ENCODE assay signal across 8 cellular contexts in the genomic region with DNA sequence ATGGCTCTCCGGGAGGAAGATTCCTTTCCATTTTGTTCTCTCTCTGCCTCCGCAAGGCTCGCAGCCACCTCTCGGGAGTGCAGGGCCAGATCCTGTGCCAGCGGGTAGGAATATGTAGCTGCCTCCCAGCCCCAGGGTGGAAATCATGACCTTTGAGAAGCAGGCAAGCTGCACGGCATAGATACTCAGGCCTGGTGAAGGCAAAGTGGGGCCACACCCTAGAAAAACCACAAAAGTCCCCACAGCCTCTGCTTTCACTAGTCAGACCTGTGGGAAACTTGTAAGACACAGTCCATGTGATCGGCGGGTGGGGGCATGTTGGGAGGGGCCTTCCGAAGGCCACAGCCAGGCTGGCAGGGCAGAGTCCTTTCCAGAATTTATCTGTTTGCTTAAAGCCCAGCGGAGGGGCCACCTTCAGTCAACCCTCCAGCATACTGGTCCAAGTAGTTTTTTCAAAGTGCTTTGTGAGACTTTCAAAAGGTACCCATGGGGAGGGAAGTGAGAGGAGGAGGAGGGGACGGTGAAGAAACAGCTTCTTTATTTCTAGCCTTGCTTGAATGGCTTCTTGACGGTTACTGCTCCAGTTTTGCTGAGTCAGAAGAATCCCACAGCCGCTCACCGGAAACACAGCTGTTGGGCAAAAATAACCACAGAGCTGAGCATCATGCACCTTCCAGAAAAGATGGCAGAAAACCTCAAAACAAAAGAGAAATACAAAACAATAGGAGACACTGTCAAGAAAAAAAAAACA. TPM values are rescaled to one million over a fixed set of nuclear protein-coding genes. Genes with fewer than 3 reads are reported as not detected.
DNase-seq lines count a peak whose midpoint lies in the region; ATAC-seq and TF ChIP-seq lines count a peak whose summit lies in the region.

Gene MAP1LC3B2, plus strand, starts transcription at position 52 of the 751 bp plus-strand sequence. CDS start 16,562 bp downstream, outside the sequence.

- POLR2A ChIA-PET in GM10248 (lab: Yijun Ruan, JAX), result interaction anchor here (0.5 to 1.7 kb wide), 8 partner anchors 10 to 221 kb away, joined by 3 to 15 read pairs (median 4); partner anchors contain the start of genes RNFT2 and SPRING1
- POLR2A ChIA-PET in HEK293 (lab: Yijun Ruan, JAX), result no interaction called here
- POLR2A ChIA-PET in naive thymus-derived CD4-positive, alpha-beta T cell (lab: Charles Lee), result interaction anchor here (0.6 to 1.9 kb wide), 11 partner anchors 9 to 544 kb away, joined by 3 to 11 read pairs (median 4); no protein-coding TSS in a partner anchor

- H3K27me3 ChIP-seq in naive thymus-derived CD4-positive, alpha-beta T cell (ENCODE audit: control insufficient read depth in 2 of 2, insufficient read depth in 2 of 2, low read length in 2 of 2), result no peaks in the 10 kb centered on the region

- no peak within 1 kb of the TSS for H3K4me3 ChIP-seq in HEK293 (ENCODE audit: low read depth, low read length)
- H3K4me3 ChIP-seq in naive thymus-derived CD4-positive, alpha-beta T cell (ENCODE audit: low read length), result peak within 1 kb of the TSS; percentile 54

- TF ChIP-seq POLR2A in erythroblast (IDR thresholded peaks at IDR 0.05; ENCODE audit: low read length), result peak; percentile 70

- H3K4me1 Mint-ChIP-seq in naive thymus-derived CD4-positive, alpha-beta T cell, result peaks cover 24 to 54% (median 48%) of the 10 kb centered on the region in 7 donors
- H3K4me1 Mint-ChIP-seq in stimulated activated memory B cell treated with anti-CD40 and anti-IgM and Interleukin-4, amounts not matched to agents 10 μg/mL and 1 μg/mL and 100 μg/mL, for 72 hours, result peaks cover 42% of the 10 kb centered on the region

- H3K36me3 ChIP-seq in HEK293 (ENCODE audit: control insufficient read depth in 2 of 2, insufficient read depth in 1 of 2, low read length in 2 of 2), result no peaks in the 10 kb centered on the region
- no peaks in the 10 kb centered on the region for H3K36me3 ChIP-seq in naive thymus-derived CD4-positive, alpha-beta T cell (ENCODE audit: control insufficient read depth in 2 of 3, insufficient read depth in 3 of 3, low read length in 3 of 3)

- DNase-seq in GM10248 (ENCODE audit: extremely low spot score), result peak; percentile 82
- DNase-seq in NAMALWA (ENCODE audit: low spot score), result peak; percentile 93
- DNase-seq in activated CD8-positive, alpha-beta memory T cell treated with anti-CD3 and anti-CD28 coated beads for 48 hours (ENCODE audit: low read depth in 2 of 3, low spot score in 2 of 3), result peak; percentile 51 to 68 (median 58)
- DNase-seq in erythroblast (lab: John Stamatoyannopoulos, UW), result peak; percentile 96 to 99
- DNase-seq in naive thymus-derived CD4-positive, alpha-beta T cell, result peak; percentile 53 to 85 (median 77)
- DNase-seq in cerebellum (ENCODE audit: low spot score), result no peak

- peaks cover 0 to 22% (median under 1%) of the 10 kb centered on the region in 5 donors for H3K36me3 Mint-ChIP-seq in naive thymus-derived CD4-positive, alpha-beta T cell
- H3K36me3 Mint-ChIP-seq in stimulated activated memory B cell treated with anti-CD40 and anti-IgM and Interleukin-4, amounts not matched to agents 10 μg/mL and 1 μg/mL and 100 μg/mL, for 72 hours, result peaks cover 14% of the 10 kb centered on the region

- intact Hi-C loops in naive thymus-derived CD4-positive, alpha-beta T cell (cut with micrococcal nuclease), result loop anchor here (1.0 to 10.0 kb wide), 12 partner anchors 15 to 499 kb away; partner anchors contain the start of genes MED13L (in 2 of the 2), RNFT2 (in 1 of the 2) and SPRING1 (in 1 of the 2)

- H3K9me3 ChIP-seq in HEK293 (ENCODE audit: control insufficient read depth, insufficient read depth, low read depth, low read length), result no peaks in the 10 kb centered on the region
- H3K9me3 ChIP-seq in naive thymus-derived CD4-positive, alpha-beta T cell (ENCODE audit: control insufficient read depth in 2 of 3, low read length in 3 of 3), result no peaks in the 10 kb centered on the region

- peaks cover 0 to 8% (median 3%) of the 10 kb centered on the region in 11 donors for H3K9me3 Mint-ChIP-seq in naive thymus-derived CD4-positive, alpha-beta T cell
- peaks cover 5% of the 10 kb centered on the region for H3K9me3 Mint-ChIP-seq in stimulated activated memory B cell treated with anti-CD40 and anti-IgM and Interleukin-4, amounts not matched to agents 10 μg/mL and 1 μg/mL and 100 μg/mL, for 72 hours

- peaks cover 0 to 6% (median 0%) of the 10 kb centered on the region in 5 donors for H3K27me3 Mint-ChIP-seq in naive thymus-derived CD4-positive, alpha-beta T cell
- H3K27me3 Mint-ChIP-seq in stimulated activated memory B cell treated with anti-CD40 and anti-IgM and Interleukin-4, amounts not matched to agents 10 μg/mL and 1 μg/mL and 100 μg/mL, for 72 hours, result no peaks in the 10 kb centered on the region

- H3K27ac ChIP-seq in HEK293 (ENCODE audit: extremely low read depth, low read depth, low read length), result no peak within 1 kb of the TSS
- peak within 1 kb of the TSS; percentile 49 for H3K27ac ChIP-seq in naive thymus-derived CD4-positive, alpha-beta T cell (ENCODE audit: low read depth, low read length)

- H3K27ac Mint-ChIP-seq in naive thymus-derived CD4-positive, alpha-beta T cell, result peak within 1 kb of the TSS; percentile 88 to 99 (median 96)
- H3K27ac Mint-ChIP-seq in stimulated activated memory B cell treated with anti-CD40 and anti-IgM and Interleukin-4, amounts not matched to agents 10 μg/mL and 1 μg/mL and 100 μg/mL, for 72 hours, result peak within 1 kb of the TSS; percentile 100

- TF ChIP-seq CTCF in GM10248 (IDR thresholded peaks at IDR 0.05; ENCODE audit: control extremely low read depth, extremely low read depth, low read depth, missing control alignments) (peak; percentile 19), HEK293 (tag by site-specific recombination; IDR thresholded peaks at IDR 0.05) (no peak)

- H3K4me3 Mint-ChIP-seq in naive thymus-derived CD4-positive, alpha-beta T cell, result peak within 1 kb of the TSS; percentile 70 to 90 (median 86)
- peak within 1 kb of the TSS; percentile 84 for H3K4me3 Mint-ChIP-seq in stimulated activated memory B cell treated with anti-CD40 and anti-IgM and Interleukin-4, amounts not matched to agents 10 μg/mL and 1 μg/mL and 100 μg/mL, for 72 hours

- no peaks in the 10 kb centered on the region for H3K4me1 ChIP-seq in HEK293 (ENCODE audit: control insufficient read depth, insufficient read depth, low read length)
- H3K4me1 ChIP-seq in naive thymus-derived CD4-positive, alpha-beta T cell (ENCODE audit: control insufficient read depth in 2 of 2, insufficient read depth in 2 of 2, low read length in 2 of 2), result peaks cover 29% of the 10 kb centered on the region in 2 donors

- CTCF ChIA-PET in GM10248 (lab: Yijun Ruan, JAX), result interaction anchor here (0.9 to 3.2 kb wide), 23 partner anchors 9 to 562 kb away, joined by 3 to 12 read pairs (median 4); no protein-coding TSS in a partner anchor
- CTCF ChIA-PET in HEK293 (lab: Yijun Ruan, JAX), result no interaction called here
- CTCF ChIA-PET in naive thymus-derived CD4-positive, alpha-beta T cell (lab: Charles Lee), result interaction anchor here (0.6 to 1.4 kb wide), 6 partner anchors 20 to 422 kb away, joined by 3 to 5 read pairs (median 4); no protein-coding TSS in a partner anchor

- peak; percentile 92 for ATAC-seq in naive thymus-derived CD4-positive, alpha-beta T cell
- peak; percentile 95 for ATAC-seq in stimulated activated memory B cell treated with anti-CD40 and anti-IgM and Interleukin-4, amounts not matched to agents 10 μg/mL and 1 μg/mL and 100 μg/mL, for 72 hours

TF ChIP-seq in HEK293, 187 proteins besides CTCF, POLR2A, EP300 and RAD21:
- TF ChIP-seq ZNF629 (tag by site-specific recombination; IDR thresholded peaks at IDR 0.05) (no peak), KLF1 (tag by site-specific recombination; IDR thresholded peaks at IDR 0.05) (peak; percentile 79)
TF ChIP-seq in HEK293: peak in this region for 1.

RNA-seq across cellular contexts. Expression of gene MAP1LC3B2, which starts in this region (rescaled TPM):
- 1 to 10 TPM in 3 of 5 experiments, under 1 TPM in 2; 0.48 to 6.6 (median 1.5) TPM for total RNA-seq in naive thymus-derived CD4-positive, alpha-beta T cell
- 1 to 10 TPM; 4.4 to 5.9 TPM for polyA plus RNA-seq in naive thymus-derived CD4-positive, alpha-beta T cell
- 1.4 TPM for total RNA-seq in cerebellum
